ENCODE assay signal across 1 cellular context in the genomic region with DNA sequence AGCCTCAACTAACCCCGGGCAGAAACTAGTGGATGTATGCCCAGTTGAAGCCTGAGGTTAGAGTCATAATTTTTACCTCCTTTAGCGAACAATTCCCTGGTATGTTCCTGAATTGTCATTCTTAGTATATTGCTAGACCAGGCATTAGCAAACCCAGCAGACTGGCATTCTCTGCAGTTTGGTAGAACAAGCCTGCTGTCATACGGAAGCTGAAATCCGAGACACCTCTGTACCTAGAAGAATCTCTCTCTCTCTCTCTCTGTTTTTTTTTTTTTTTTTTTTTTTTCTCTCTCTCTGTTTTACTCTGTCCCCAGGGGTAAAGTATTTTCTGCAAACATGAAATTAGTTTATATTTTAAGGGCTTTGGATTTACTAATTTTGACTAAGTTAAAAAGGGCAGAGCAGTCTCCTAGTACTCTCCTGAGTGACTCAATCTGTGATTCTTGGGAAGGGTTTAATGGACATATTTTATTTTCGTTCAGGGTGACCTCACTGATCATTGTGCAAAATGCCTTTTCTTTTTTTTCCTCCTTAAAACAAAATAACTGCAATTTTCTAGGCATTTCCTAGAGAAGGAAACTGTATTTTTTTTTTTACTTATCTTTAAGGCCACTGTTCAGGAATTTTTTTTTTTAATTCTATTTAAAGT.
TF ChIP-seq lines count a peak whose summit lies in the region.

No MANE protein-coding gene starts in this region.

TF ChIP-seq in GM23338, 12 proteins besides CTCF, POLR2A, EP300 and RAD21 (continued from another document):
- TF ChIP-seq, protein P1, sequence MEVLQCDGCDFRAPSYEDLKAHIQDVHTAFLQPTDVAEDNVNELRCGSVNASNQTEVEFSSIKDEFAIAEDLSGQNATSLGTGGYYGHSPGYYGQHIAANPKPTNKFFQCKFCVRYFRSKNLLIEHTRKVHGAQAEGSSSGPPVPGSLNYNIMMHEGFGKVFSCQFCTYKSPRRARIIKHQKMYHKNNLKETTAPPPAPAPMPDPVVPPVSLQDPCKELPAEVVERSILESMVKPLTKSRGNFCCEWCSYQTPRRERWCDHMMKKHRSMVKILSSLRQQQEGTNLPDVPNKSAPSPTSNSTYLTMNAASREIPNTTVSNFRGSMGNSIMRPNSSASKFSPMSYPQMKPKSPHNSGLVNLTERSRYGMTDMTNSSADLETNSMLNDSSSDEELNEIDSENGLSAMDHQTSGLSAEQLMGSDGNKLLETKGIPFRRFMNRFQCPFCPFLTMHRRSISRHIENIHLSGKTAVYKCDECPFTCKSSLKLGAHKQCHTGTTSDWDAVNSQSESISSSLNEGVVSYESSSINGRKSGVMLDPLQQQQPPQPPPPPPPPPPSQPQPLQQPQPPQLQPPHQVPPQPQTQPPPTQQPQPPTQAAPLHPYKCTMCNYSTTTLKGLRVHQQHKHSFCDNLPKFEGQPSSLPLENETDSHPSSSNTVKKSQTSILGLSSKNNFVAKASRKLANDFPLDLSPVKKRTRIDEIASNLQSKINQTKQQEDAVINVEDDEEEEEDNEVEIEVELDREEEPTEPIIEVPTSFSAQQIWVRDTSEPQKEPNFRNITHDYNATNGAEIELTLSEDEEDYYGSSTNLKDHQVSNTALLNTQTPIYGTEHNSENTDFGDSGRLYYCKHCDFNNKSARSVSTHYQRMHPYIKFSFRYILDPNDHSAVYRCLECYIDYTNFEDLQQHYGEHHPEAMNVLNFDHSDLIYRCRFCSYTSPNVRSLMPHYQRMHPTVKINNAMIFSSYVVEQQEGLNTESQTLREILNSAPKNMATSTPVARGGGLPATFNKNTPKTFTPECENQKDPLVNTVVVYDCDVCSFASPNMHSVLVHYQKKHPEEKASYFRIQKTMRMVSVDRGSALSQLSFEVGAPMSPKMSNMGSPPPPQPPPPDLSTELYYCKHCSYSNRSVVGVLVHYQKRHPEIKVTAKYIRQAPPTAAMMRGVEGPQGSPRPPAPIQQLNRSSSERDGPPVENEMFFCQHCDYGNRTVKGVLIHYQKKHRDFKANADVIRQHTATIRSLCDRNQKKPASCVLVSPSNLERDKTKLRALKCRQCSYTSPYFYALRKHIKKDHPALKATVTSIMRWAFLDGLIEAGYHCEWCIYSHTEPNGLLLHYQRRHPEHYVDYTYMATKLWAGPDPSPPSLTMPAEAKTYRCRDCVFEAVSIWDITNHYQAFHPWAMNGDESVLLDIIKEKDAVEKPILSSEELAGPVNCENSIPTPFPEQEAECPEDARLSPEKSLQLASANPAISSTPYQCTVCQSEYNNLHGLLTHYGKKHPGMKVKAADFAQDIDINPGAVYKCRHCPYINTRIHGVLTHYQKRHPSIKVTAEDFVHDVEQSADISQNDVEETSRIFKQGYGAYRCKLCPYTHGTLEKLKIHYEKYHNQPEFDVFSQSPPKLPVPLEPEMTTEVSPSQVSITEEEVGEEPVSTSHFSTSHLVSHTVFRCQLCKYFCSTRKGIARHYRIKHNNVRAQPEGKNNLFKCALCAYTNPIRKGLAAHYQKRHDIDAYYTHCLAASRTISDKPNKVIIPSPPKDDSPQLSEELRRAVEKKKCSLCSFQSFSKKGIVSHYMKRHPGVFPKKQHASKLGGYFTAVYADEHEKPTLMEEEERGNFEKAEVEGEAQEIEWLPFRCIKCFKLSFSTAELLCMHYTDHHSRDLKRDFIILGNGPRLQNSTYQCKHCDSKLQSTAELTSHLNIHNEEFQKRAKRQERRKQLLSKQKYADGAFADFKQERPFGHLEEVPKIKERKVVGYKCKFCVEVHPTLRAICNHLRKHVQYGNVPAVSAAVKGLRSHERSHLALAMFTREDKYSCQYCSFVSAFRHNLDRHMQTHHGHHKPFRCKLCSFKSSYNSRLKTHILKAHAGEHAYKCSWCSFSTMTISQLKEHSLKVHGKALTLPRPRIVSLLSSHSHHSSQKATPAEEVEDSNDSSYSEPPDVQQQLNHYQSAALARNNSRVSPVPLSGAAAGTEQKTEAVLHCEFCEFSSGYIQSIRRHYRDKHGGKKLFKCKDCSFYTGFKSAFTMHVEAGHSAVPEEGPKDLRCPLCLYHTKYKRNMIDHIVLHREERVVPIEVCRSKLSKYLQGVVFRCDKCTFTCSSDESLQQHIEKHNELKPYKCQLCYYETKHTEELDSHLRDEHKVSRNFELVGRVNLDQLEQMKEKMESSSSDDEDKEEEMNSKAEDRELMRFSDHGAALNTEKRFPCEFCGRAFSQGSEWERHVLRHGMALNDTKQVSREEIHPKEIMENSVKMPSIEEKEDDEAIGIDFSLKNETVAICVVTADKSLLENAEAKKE (CRISPR knock-in tag; IDR thresholded peaks at IDR 0.05): no peak
- TF ChIP-seq, protein P2, sequence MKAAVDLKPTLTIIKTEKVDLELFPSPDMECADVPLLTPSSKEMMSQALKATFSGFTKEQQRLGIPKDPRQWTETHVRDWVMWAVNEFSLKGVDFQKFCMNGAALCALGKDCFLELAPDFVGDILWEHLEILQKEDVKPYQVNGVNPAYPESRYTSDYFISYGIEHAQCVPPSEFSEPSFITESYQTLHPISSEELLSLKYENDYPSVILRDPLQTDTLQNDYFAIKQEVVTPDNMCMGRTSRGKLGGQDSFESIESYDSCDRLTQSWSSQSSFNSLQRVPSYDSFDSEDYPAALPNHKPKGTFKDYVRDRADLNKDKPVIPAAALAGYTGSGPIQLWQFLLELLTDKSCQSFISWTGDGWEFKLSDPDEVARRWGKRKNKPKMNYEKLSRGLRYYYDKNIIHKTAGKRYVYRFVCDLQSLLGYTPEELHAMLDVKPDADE (IDR thresholded peaks at IDR 0.05): no peak
- TF ChIP-seq ZNF114 (CRISPR knock-in tag; IDR thresholded peaks at IDR 0.05): no peak
